Comparison of ENCODE assay signal across 14 cellular contexts in genomic region chr1:67482733-67483482, GRCh38. TPM values are rescaled to one million over a fixed set of nuclear protein-coding genes. Genes with fewer than 3 reads are reported as not detected.
DNase-seq lines count a peak whose midpoint lies in the region; ATAC-seq, FAIRE-seq and TF ChIP-seq lines count a peak whose summit lies in the region.
"Had no signal": no experiment of that assay in that cellular context is flagged by ENCODE, and none has a peak within 500 bp of the region (broad histone marks: within the 10 kb centered on the region; RNA-seq: fewer than 3 reads in every experiment).

No MANE protein-coding gene starts in this region.

- 38% methylated on average over 7 of the region's 7 CpGs for WGBS in K562 (ENCODE audit: insufficient coverage, low coverage, missing lambda C conversion rate)

- ATAC-seq in K562, result peak; percentile 43
- ATAC-seq in stimulated activated effector memory CD8-positive, alpha-beta T cell treated with anti-CD3 and anti-CD28 coated beads, Interleukin-12 subunit alpha, Interleukin-12 subunit beta, amount 100 ng/mL, for 72 hours, result no peak
- ATAC-seq: CD8-positive, alpha-beta T cell had no signal

- H3K4me1 Mint-ChIP-seq in stimulated activated effector memory CD8-positive, alpha-beta T cell treated with anti-CD3 and anti-CD28 coated beads, Interleukin-12 subunit alpha, Interleukin-12 subunit beta, amount 100 ng/mL, for 72 hours, result no peaks in the 10 kb centered on the region
- H3K4me1 Mint-ChIP-seq: B cell had no signal

- no peak overlapping the region for H3K4me3 ChIP-seq in K562
- H3K4me3 ChIP-seq: BLaER1 treated with 17β-estradiol and CSF1 and Interleukin-3, amounts not matched to agents 10 nM and 100 nM had no signal

- in situ Hi-C loops in K562 (cut with MboI), result loop anchor here (25.0 kb wide), 1 partner anchor 496 kb away; no protein-coding TSS in a partner anchor

- no peaks in the 10 kb centered on the region for H3K9me1 ChIP-seq in K562 (ENCODE audit: control insufficient read depth, insufficient read depth, low read length)

- no peak overlapping the region for H3K9ac ChIP-seq in K562 (ENCODE audit: insufficient read depth in 1 of 2, low read depth in 2 of 2, low read length in 2 of 2)
- H3K9ac ChIP-seq: BLaER1 treated with 17β-estradiol and CSF1 and Interleukin-3, amounts not matched to agents 10 nM and 100 nM had no signal

- no peak for TF ChIP-seq EP300 in K562 (IDR thresholded peaks at IDR 0.05; ENCODE audit: low read length)

- no peaks in the 10 kb centered on the region for H3K9me3 Mint-ChIP-seq in stimulated activated effector memory CD8-positive, alpha-beta T cell treated with anti-CD3 and anti-CD28 coated beads, Interleukin-12 subunit alpha, Interleukin-12 subunit beta, amount 100 ng/mL, for 72 hours
- H3K9me3 Mint-ChIP-seq: CD8-positive, alpha-beta T cell had no signal

- H3K9me3 ChIP-seq in K562 (replicated peaks; ENCODE audit: control insufficient read depth, insufficient read depth, low read depth, low read length), result 0 out of 2 replicates have a peak, but pooled peaks cover 2% of the 10 kb centered on the region
- H3K9me3 ChIP-seq: BLaER1 treated with 17β-estradiol and CSF1 and Interleukin-3, amounts not matched to agents 10 nM and 100 nM had no signal

- no peak for FAIRE-seq in K562 (lab: Jason Lieb, UNC)

- no peaks in the 10 kb centered on the region for H4K20me1 ChIP-seq in K562 (replicated peaks; ENCODE audit: control insufficient read depth, insufficient read depth, low read length)
- H4K20me1 ChIP-seq: BLaER1 treated with 17β-estradiol and CSF1 and Interleukin-3, amounts not matched to agents 10 nM and 100 nM had no signal

- H3K36me3 Mint-ChIP-seq in stimulated activated effector memory CD8-positive, alpha-beta T cell treated with anti-CD3 and anti-CD28 coated beads, Interleukin-12 subunit alpha, Interleukin-12 subunit beta, amount 100 ng/mL, for 72 hours, result no peaks in the 10 kb centered on the region
- H3K36me3 Mint-ChIP-seq: CD8-positive, alpha-beta T cell had no signal

- peak overlapping the region; percentile 64 for H3K27ac Mint-ChIP-seq in stimulated activated effector memory CD8-positive, alpha-beta T cell treated with anti-CD3 and anti-CD28 coated beads, Interleukin-12 subunit alpha, Interleukin-12 subunit beta, amount 100 ng/mL, for 72 hours
- H3K27ac Mint-ChIP-seq: B cell; CD8-positive, alpha-beta T cell had no signal

- peaks cover 21 to 30% of the 10 kb centered on the region in 2 experiments for H3K4me1 ChIP-seq in K562 (replicated peaks in 1 of 2; ENCODE audit: control insufficient read depth in 2 of 2, insufficient read depth in 2 of 2, low read length in 2 of 2)
- H3K4me1 ChIP-seq: BLaER1 treated with 17β-estradiol and CSF1 and Interleukin-3, amounts not matched to agents 10 nM and 100 nM had no signal

- no peaks in the 10 kb centered on the region for H3K36me3 ChIP-seq in K562 (ENCODE audit: control insufficient read depth, insufficient read depth, low read length)
- H3K36me3 ChIP-seq: BLaER1 treated with 17β-estradiol and CSF1 and Interleukin-3, amounts not matched to agents 10 nM and 100 nM had no signal

- CTCF ChIA-PET in K562 (lab: Yijun Ruan, JAX; ENCODE audit: low intra/inter-chr PET ratio), result no interaction called here

- peak overlapping the region; percentile 13; the same call in 1 of the 2 replicates for H3K4me2 ChIP-seq in K562 (ENCODE audit: insufficient read depth, low read length)
- H3K4me2 ChIP-seq: BLaER1 treated with 17β-estradiol and CSF1 and Interleukin-3, amounts not matched to agents 10 nM and 100 nM had no signal

- TF ChIP-seq RAD21 in K562 (CRISPR knock-in tag; conservative IDR thresholded peaks at IDR 0.05 in 1 of 2, IDR thresholded peaks at IDR 0.05 in 1 of 2), result no peak

- H3K27ac ChIP-seq in K562 (ENCODE audit: extremely low read depth, low read depth, low read length), result no peak overlapping the region; the same call in 2 of the 3 replicates
- H3K27ac ChIP-seq: BLaER1 treated with 17β-estradiol and CSF1 and Interleukin-3, amounts not matched to agents 10 nM and 100 nM had no signal

- H3K4me3 Mint-ChIP-seq in stimulated activated effector memory CD8-positive, alpha-beta T cell treated with anti-CD3 and anti-CD28 coated beads, Interleukin-12 subunit alpha, Interleukin-12 subunit beta, amount 100 ng/mL, for 72 hours, result no peak overlapping the region
- H3K4me3 Mint-ChIP-seq: B cell; CD8-positive, alpha-beta T cell had no signal

- intact Hi-C loops in K562 (cut with micrococcal nuclease), result no loop called here

- no peak for TF ChIP-seq CTCF in K562 (IDR thresholded peaks at IDR 0.05 in 2 of 3, conservative IDR thresholded peaks at IDR 0.05 in 1 of 3; ENCODE audit: insufficient read depth in 2 of 3, low read depth in 1 of 3, low read length in 3 of 3)

- no TSS peak for BruUV-seq in K562 (replicated peaks; lab: Mats Ljungman, UMichigan)

- H3K27me3 ChIP-seq in K562 (ENCODE audit: control insufficient read depth in 2 of 2, insufficient read depth in 2 of 2, low read length in 2 of 2), result no peaks in the 10 kb centered on the region
- H3K27me3 ChIP-seq: BLaER1 treated with 17β-estradiol and CSF1 and Interleukin-3, amounts not matched to agents 10 nM and 100 nM had no signal

- H3K79me2 ChIP-seq in K562 (ENCODE audit: control insufficient read depth, insufficient read depth, low read length), result no peaks in the 10 kb centered on the region

- POLR2A ChIA-PET in K562 (lab: Yijun Ruan, JAX), result interaction anchor here (0.6 to 1.8 kb wide), 4 partner anchors 17 to 53 kb away, joined by 3 to 4 read pairs (median 4); partner anchors contain the start of gene SERBP1

- peak overlapping the region; percentile 89 for H2AFZ ChIP-seq in K562 (ENCODE audit: low read depth, low read length)

- DNase-seq in NCI-H748 (lab: John Stamatoyannopoulos, UW; ENCODE audit: unreplicated experiment) (peak; percentile 15), NCI-H748 treated with DMSO at 0.1 percent for 48 hours (lab: John Stamatoyannopoulos, UW) (no peak), NCI-H2029 (lab: John Stamatoyannopoulos, UW) (peak; percentile 63), K562 (ENCODE audit: extremely low read depth in 1 of 4, low spot score in 3 of 4) (peak in 1 of 4 experiments; percentile 47), kidney tubule cell (ENCODE audit: low spot score) (no peak), amniotic stem cell (lab: John Stamatoyannopoulos, UW) (no peak)
- no peak for DNase-seq in stimulated activated effector memory CD8-positive, alpha-beta T cell treated with anti-CD3 and anti-CD28 coated beads, Interleukin-12 subunit alpha, Interleukin-12 subunit beta, amount 100 ng/mL, for 72 hours (ENCODE audit: low spot score in 2 of 2)
- DNase-seq: Calu3; CD8-positive, alpha-beta T cell; GF-D8; GOT3; H7 had no signal

- no peak for TF ChIP-seq POLR2A in K562 (conservative IDR thresholded peaks at IDR 0.05)

TF ChIP-seq in K562, 482 proteins besides CTCF, POLR2A, EP300 and RAD21 (continues in another document):
- no peak for TF ChIP-seq ZNF609 (CRISPR knock-in tag; IDR thresholded peaks at IDR 0.05; ENCODE audit: borderline replicate concordance)
- no peak for TF ChIP-seq MTA1 (IDR thresholded peaks at IDR 0.05; ENCODE audit: borderline replicate concordance)

RNA-seq across cellular contexts. Expression of gene SERBP1, which starts 52.7 kb away (rescaled TPM):
- total RNA-seq in K562 (2011; cell fraction: chromatin; rRNA removed; ENCODE audit: low replicate concordance), result 44.8 and 218 TPM in 2 replicates
- 38.5 and 46.2 TPM in 2 replicates for total RNA-seq in K562 (2011; cell fraction: nucleolus; rRNA removed)
- total RNA-seq in K562 (2011; cell fraction: nucleoplasm; rRNA removed), result 82.6 and 125 TPM in 2 replicates
- total RNA-seq in K562 (2014; rRNA removed) (656 and 761 TPM in 2 replicates), K562 (2014; rRNA removed; fragmentation: Illumina TruSeq; extraction: Trizol) (464 and 519 TPM in 2 replicates), K562 (2015; rRNA removed; fragmentation: Illumina TruSeq; extraction: Trizol) (523 and 537 TPM in 2 replicates), K562 (2021) (415 and 449 TPM in 2 replicates)
- polyA plus RNA-seq in K562 (2011; rRNA removed) (295 and 420 TPM in 2 replicates), K562 (2014; fragmentation: Illumina TruSeq; extraction: Trizol) (492 and 549 TPM in 2 replicates), K562 (2014; fragmentation: Nextera tagmentation; extraction: Ambion mirVana) (10 to 100 TPM; 79.9 to 81.2 TPM), K562 (2014; rRNA removed) (494 and 522 TPM in 2 replicates)
- polyA plus RNA-seq in K562 (2011; cell fraction: cytosol; rRNA removed), result 136 and 207 TPM in 2 replicates
- 65.4 and 88.8 TPM in 2 replicates for polyA plus RNA-seq in K562 (2011; cell fraction: nucleus; rRNA removed)
- 218 and 429 TPM in 2 replicates for polyA plus RNA-seq in K562 (2012)
- 427 and 585 TPM in 2 replicates for polyA minus RNA-seq in K562 (2011; rRNA and poly(A)+ RNA removed)
- 185 and 239 TPM in 2 replicates for polyA minus RNA-seq in K562 (2011; cell fraction: cytosol; rRNA and poly(A)+ RNA removed)
- 63.4 and 107 TPM in 2 replicates for polyA minus RNA-seq in K562 (2011; cell fraction: nucleus; rRNA and poly(A)+ RNA removed)

Comparison
In these comparisons a context has a peak if more than half of its experiments do, and no peak if none do; other contexts are left out.
1. DNase-seq: peak in NCI-H748 (single experiment) and NCI-H2029 (single experiment); none in NCI-H748 treated with DMSO at 0.1 percent for 48 hours (single experiment), stimulated activated effector memory CD8-positive, alpha-beta T cell treated with anti-CD3 and anti-CD28 coated beads, Interleukin-12 subunit alpha, Interleukin-12 subunit beta, amount 100 ng/mL, for 72 hours (0 of 2), kidney tubule cell (single experiment) and amniotic stem cell (single experiment).